17 cellular contexts compared by ENCODE assay signal in the genomic region with DNA sequence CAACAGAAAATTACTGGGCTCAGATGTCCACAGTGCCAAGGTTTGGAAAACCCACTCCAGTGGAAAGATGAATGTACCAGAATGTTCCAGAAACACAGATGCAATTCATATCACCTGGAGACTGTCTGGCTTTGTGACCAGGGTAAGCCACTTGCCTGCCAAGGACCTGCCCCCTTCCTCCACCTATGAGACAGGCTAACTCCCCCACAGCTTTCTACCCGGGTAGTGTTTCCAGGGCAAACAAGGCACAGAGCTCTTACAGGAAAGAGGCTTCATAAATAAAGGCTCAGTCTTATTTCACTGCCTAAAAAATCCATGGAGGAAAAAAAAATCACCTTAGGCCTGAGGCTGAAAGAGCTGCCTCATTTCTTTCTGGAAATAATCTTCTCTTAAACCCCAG.
"Had no signal": no experiment of that assay in that cellular context is flagged by ENCODE, and none has a peak within 500 bp of the region (broad histone marks: within the 10 kb centered on the region; RNA-seq: fewer than 3 reads in every experiment).

No MANE protein-coding gene starts in this region.

- DNase-seq: activated B cell treated with CpG ODN at 0.5 μM for 24 hours; activated CD4-positive, alpha-beta T cell treated with anti-CD3 and anti-CD28 coated beads, Interleukin-2, amount 50 U/mL, for 4 hours; activated naive CD4-positive, alpha-beta T cell; activated T-cell treated with anti-CD3 and anti-CD28 coated beads for 4 hours; activated T-cell treated with anti-CD3 and anti-CD28 coated beads, Interleukin-2, amount 50 U/mL, for 72 hours; dermis blood vessel endothelial cell; effector CD4-positive, alpha-beta T cell; esophagus squamous epithelium; foreskin melanocyte; left ventricle myocardium inferior; mesendoderm; occipital lobe; right cardiac atrium; spleen; stimulated activated naive CD4-positive, alpha-beta T cell; T-helper 17 cell had no signal

- H3K4me1 Mint-ChIP-seq: activated B cell treated with CpG ODN at 0.5 μM for 24 hours had no signal

- H3K36me3 Mint-ChIP-seq: activated naive CD4-positive, alpha-beta T cell treated with anti-CD3 and anti-CD28 coated beads, Interleukin-2, amount 50 U/mL, for 72 hours had no signal

- H3K9me3 Mint-ChIP-seq: activated B cell treated with CpG ODN at 0.5 μM for 24 hours; activated naive CD4-positive, alpha-beta T cell treated with anti-CD3 and anti-CD28 coated beads, Interleukin-2, amount 50 U/mL, for 72 hours; activated T-cell treated with anti-CD3 and anti-CD28 coated beads, Interleukin-2, amount 50 U/mL, for 72 hours had no signal

- H3K27ac Mint-ChIP-seq: activated B cell treated with CpG ODN at 0.5 μM for 24 hours; activated naive CD4-positive, alpha-beta T cell treated with anti-CD3 and anti-CD28 coated beads, Interleukin-2, amount 50 U/mL, for 72 hours; activated T-cell treated with anti-CD3 and anti-CD28 coated beads, Interleukin-2, amount 50 U/mL, for 72 hours; T-helper 17 cell had no signal

- ATAC-seq: activated naive CD4-positive, alpha-beta T cell treated with anti-CD3 and anti-CD28 coated beads, Interleukin-2, amount 50 U/mL, for 72 hours; activated T-cell treated with anti-CD3 and anti-CD28 coated beads, Interleukin-2, amount 50 U/mL, for 72 hours; right cardiac atrium; T-helper 17 cell had no signal

- H3K4me3 Mint-ChIP-seq: activated B cell treated with CpG ODN at 0.5 μM for 24 hours; activated T-cell treated with anti-CD3 and anti-CD28 coated beads, Interleukin-2, amount 50 U/mL, for 72 hours; T-helper 17 cell had no signal
